In the genomic region with DNA sequence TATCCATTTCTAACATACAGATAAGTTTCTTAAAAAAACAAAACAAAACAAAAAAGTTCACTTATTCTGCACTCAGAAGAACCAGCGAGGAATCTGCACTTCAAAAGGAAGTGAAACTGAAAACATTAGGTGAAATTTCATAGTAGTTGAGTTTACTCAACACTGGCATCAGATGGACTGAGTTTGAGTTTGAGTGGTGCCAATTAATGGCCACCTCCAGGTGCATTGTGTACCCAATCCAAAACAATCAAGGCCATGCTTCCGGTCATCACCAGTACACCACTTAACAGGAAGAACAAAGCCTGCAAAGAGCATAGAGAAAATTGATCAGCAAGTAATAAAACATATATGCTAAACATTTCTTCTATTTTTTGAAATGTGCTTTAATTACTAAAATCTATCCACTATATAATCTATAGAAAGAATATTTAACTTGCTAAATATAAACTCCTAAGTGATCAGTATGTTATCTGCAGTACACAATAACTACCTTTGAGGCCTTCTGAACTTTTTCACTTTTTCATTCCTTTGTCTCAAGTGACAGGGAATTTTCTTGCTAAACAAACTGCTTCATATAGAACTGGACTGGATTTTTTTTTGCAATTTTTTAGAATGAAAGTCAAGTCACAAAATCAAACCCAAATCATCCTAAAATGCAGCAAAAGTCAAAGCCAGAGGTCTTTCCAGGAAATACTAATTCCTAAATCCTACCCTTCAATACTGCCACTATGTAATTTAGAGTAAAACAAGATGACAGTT, we compare ENCODE assay signal across 8 cellular contexts. TPM values are rescaled to one million over a fixed set of nuclear protein-coding genes. Genes with fewer than 3 reads are reported as not detected.
DNase-seq lines count a peak whose midpoint lies in the region; ATAC-seq, FAIRE-seq and TF ChIP-seq lines count a peak whose summit lies in the region.

No MANE protein-coding gene starts in this region.

- intact Hi-C loops in CD4-positive, alpha-beta T cell (cut with DNase I, micrococcal nuclease), result loop anchor here in 1 of 2 experiments (10.0 kb wide), 1 partner anchor 376 kb away; no protein-coding TSS in a partner anchor
- intact Hi-C loops in heart right ventricle (cut with DNase I), result loop anchor here in 1 of 10 donors (5.0 to 10.0 kb wide), 2 partner anchors 96 to 159 kb away; a partner anchor contains a TSS

- peaks cover 10% of the 10 kb centered on the region for H3K79me2 ChIP-seq in astrocyte (ENCODE audit: insufficient read depth, low read length)

- no peak for ATAC-seq in CD4-positive, alpha-beta T cell (ENCODE audit: poor library complexity)
- ATAC-seq in GM19438 (IDR thresholded peaks at IDR 0.05; ENCODE audit: low read depth, unreplicated experiment) (peak; percentile 69), HG03196 (IDR thresholded peaks at IDR 0.05; ENCODE audit: unreplicated experiment) (peak; percentile 67), heart right ventricle (no peak), HG03095 (IDR thresholded peaks at IDR 0.05; ENCODE audit: unreplicated experiment) (no peak)

- CTCF ChIA-PET in CD4-positive, alpha-beta T cell (lab: Charles Lee), result no interaction called here

- WGBS in heart right ventricle, 2 donors, result 85 to 86% methylated on average over 2 of the region's 2 CpGs

- FAIRE-seq in astrocyte (lab: Jason Lieb, UNC), result no peak

- no peak overlapping the region for H3K4me3 Mint-ChIP-seq in CD4-positive, alpha-beta T cell
- H3K4me3 Mint-ChIP-seq in astrocyte (ENCODE audit: unreplicated experiment), result peak overlapping the region; percentile 14

- no peaks in the 10 kb centered on the region for H3K27me3 Mint-ChIP-seq in CD4-positive, alpha-beta T cell
- H3K27me3 Mint-ChIP-seq in astrocyte (ENCODE audit: low read depth, unreplicated experiment), result no peaks in the 10 kb centered on the region

- H3K4me1 Mint-ChIP-seq in CD4-positive, alpha-beta T cell (ENCODE audit: low read depth), result peaks cover 60% of the 10 kb centered on the region
- H3K4me1 Mint-ChIP-seq in astrocyte (ENCODE audit: low read depth, unreplicated experiment), result peaks cover 31% of the 10 kb centered on the region

- no peak overlapping the region for H3K27ac ChIP-seq in CD4-positive, alpha-beta T cell (ENCODE audit: low read depth, low read length)
- H3K27ac ChIP-seq in astrocyte (ENCODE audit: low read depth, low read length), result no peak overlapping the region
- H3K27ac ChIP-seq in heart right ventricle, result no peak overlapping the region

- DNase-seq in CD4-positive, alpha-beta T cell, result no peak
- no peak for DNase-seq in astrocyte (ENCODE audit: low read depth)
- no peak for DNase-seq in activated effector memory CD4-positive, alpha-beta T cell treated with anti-CD3 and anti-CD28 coated beads, Interleukin-2, amount 50 U/mL, for 16 hours
- no peak for DNase-seq in heart right ventricle
- no peak for DNase-seq in hypothalamus (lab: John Stamatoyannopoulos, UW)

- H3K9me3 ChIP-seq in CD4-positive, alpha-beta T cell (ENCODE audit: control insufficient read depth, low read length), result no peaks in the 10 kb centered on the region
- no peaks in the 10 kb centered on the region for H3K9me3 ChIP-seq in astrocyte (ENCODE audit: insufficient read depth, low read depth, low read length)
- H3K9me3 ChIP-seq in heart right ventricle, result no peaks in the 10 kb centered on the region

- H3K4me1 ChIP-seq in astrocyte (ENCODE audit: insufficient read depth, low read length), result peaks cover 7% of the 10 kb centered on the region
- peaks cover 3 to 70% (median 37%) of the 10 kb centered on the region in 9 donors for H3K4me1 ChIP-seq in heart right ventricle

- peaks cover 73% of the 10 kb centered on the region for H3K36me3 ChIP-seq in astrocyte (ENCODE audit: insufficient read depth, low read length)
- peaks cover 0 to 84% (median 65%) of the 10 kb centered on the region in 9 donors for H3K36me3 ChIP-seq in heart right ventricle

- no peak overlapping the region for H3K9ac ChIP-seq in astrocyte (ENCODE audit: low read length)

- no peak overlapping the region for H2AFZ ChIP-seq in astrocyte (ENCODE audit: low read depth, low read length)

- H3K4me2 ChIP-seq in astrocyte (ENCODE audit: low read length), result no peak overlapping the region

- H3K4me3 ChIP-seq in astrocyte (ENCODE audit: insufficient read depth, low read depth, low read length), result no peak overlapping the region
- H3K4me3 ChIP-seq in heart right ventricle, result no peak overlapping the region

- peaks cover 80% of the 10 kb centered on the region for H3K36me3 Mint-ChIP-seq in CD4-positive, alpha-beta T cell (ENCODE audit: low read depth)
- peaks cover 26% of the 10 kb centered on the region for H3K36me3 Mint-ChIP-seq in astrocyte (ENCODE audit: low read depth, unreplicated experiment)

- no peaks in the 10 kb centered on the region for H3K27me3 ChIP-seq in CD4-positive, alpha-beta T cell (ENCODE audit: control insufficient read depth, insufficient read depth, low read length)
- H3K27me3 ChIP-seq in astrocyte (ENCODE audit: insufficient read depth, low read length) (no peaks in the 10 kb centered on the region), heart right ventricle (no peaks in the 10 kb centered on the region)

- no peak for TF ChIP-seq CTCF in CD4-positive, alpha-beta T cell (IDR thresholded peaks at IDR 0.05)
- TF ChIP-seq CTCF in astrocyte (IDR thresholded peaks at IDR 0.05; ENCODE audit: insufficient read depth, low read depth, low read length) (no peak), heart right ventricle (IDR thresholded peaks at IDR 0.05) (no peak)

- peak overlapping the region; percentile 57 for H3K27ac Mint-ChIP-seq in CD4-positive, alpha-beta T cell
- H3K27ac Mint-ChIP-seq in astrocyte (ENCODE audit: unreplicated experiment), result no peak overlapping the region

- peaks cover 88% of the 10 kb centered on the region for H4K20me1 ChIP-seq in astrocyte (ENCODE audit: insufficient read depth, low read length)

- POLR2A ChIA-PET in CD4-positive, alpha-beta T cell (lab: Charles Lee), result interaction anchor here (1.3 kb wide), 1 partner anchor 11 kb away, joined by 4 read pairs; no protein-coding TSS in a partner anchor

- no peaks in the 10 kb centered on the region for H3K9me3 Mint-ChIP-seq in CD4-positive, alpha-beta T cell
- no peaks in the 10 kb centered on the region for H3K9me3 Mint-ChIP-seq in astrocyte (ENCODE audit: unreplicated experiment)

RNA-seq across cellular contexts. Expression of a gene that starts 11.5 kb away (rescaled TPM):
- total RNA-seq in CD4-positive, alpha-beta T cell, result 100 to 1,000 TPM; 213 to 222 TPM
- total RNA-seq in astrocyte (378 and 421 TPM in 2 replicates), heart right ventricle (100 to 1,000 TPM in 8 of 10 donors, 10 to 100 TPM in 2; 82.1 to 203 (median 110) TPM)
- 10 to 100 TPM; 65.3 to 90.0 TPM for polyA plus RNA-seq in heart right ventricle

Comparison
In these comparisons a context has a peak if more than half of its experiments do, and no peak if none do; other contexts are left out.
1. ATAC-seq: peak in GM19438 (single experiment) and HG03196 (single experiment); none in CD4-positive, alpha-beta T cell (single experiment), heart right ventricle (0 of 8) and HG03095 (single experiment).